ENCODE assay signal across 17 cellular contexts in the genomic region with DNA sequence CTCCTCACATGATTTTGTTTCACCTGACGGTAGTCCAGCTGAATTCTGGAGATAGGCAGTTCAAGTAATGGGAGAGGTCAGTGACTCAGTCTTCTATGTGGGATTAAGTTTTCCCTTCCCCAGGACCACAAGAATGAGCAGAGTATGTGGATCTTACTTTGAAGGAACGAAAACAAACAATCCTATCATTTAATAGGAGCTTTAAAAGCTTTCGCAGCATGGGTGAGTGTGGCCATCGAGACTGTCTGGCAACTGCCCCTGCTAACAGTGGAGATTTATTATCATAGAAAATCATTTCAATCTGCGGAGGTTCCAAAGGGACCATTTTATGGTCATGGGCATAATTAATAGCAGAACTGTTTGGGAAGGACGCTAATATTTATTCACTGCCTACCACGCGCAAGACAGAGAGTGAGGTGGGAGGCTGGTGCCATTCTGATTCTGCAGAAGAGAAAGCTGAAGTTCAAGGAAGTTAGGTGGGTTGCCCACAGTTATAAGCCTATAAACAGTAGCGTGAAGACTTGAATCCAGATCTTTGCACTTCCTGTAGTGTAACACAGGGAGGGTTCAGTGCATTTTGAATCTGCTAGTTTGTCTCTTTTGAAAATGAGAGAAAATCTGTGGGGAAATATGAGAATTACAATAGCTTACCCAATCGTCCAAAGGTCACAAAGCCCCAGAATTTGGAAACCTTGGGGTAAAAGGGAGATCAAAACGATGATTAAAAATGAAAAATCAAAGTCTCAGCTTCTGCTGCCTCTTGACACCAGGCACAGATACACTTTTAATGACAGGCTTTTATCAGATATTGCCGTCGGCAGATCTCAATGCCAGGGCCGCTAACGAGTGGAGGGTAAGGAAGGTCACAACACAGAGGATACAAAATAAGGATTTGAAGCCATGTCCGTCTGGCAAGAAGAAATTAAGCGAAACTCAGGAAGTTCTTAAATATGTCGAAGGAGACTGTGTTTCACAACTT.
DNase-seq lines count a peak whose midpoint lies in the region; ATAC-seq, FAIRE-seq and TF ChIP-seq lines count a peak whose summit lies in the region.
"Had no signal": no experiment of that assay in that cellular context is flagged by ENCODE, and none has a peak within 500 bp of the region (broad histone marks: within the 10 kb centered on the region; RNA-seq: fewer than 3 reads in every experiment).

No MANE protein-coding gene starts in this region.

- H3K4me1 ChIP-seq in K562 (replicated peaks in 1 of 2; ENCODE audit: control insufficient read depth in 2 of 2, insufficient read depth in 2 of 2, low read length in 2 of 2): peaks cover 0 to 11% of the 10 kb centered on the region in 2 experiments; a peak in 2 of 5 replicates
- peaks cover 46% of the 10 kb centered on the region for H3K4me1 ChIP-seq in osteoblast (ENCODE audit: insufficient read depth, low read length)
- H3K4me1 ChIP-seq in spleen: no peaks in the 10 kb centered on the region
- H3K4me1 ChIP-seq: SJCRH30 had no signal

- H3K36me3 ChIP-seq in K562 (ENCODE audit: control insufficient read depth, insufficient read depth, low read length) (no peaks in the 10 kb centered on the region), osteoblast (ENCODE audit: insufficient read depth, low read length) (no peaks in the 10 kb centered on the region), spleen (no peaks in the 10 kb centered on the region)
- H3K36me3 ChIP-seq: SJCRH30 had no signal

- H3K4me2 ChIP-seq in K562 (ENCODE audit: insufficient read depth, low read length) (peak overlapping the region; percentile 3; the same call in 1 of the 2 replicates), osteoblast (ENCODE audit: insufficient read depth, low read length) (peak overlapping the region; percentile 32)

- peak; percentile 94 for DNase-seq in AG09309 (ENCODE audit: low read depth)
- peak; percentile 58 for DNase-seq in HS-27A (ENCODE audit: low read depth)
- DNase-seq in K562 (ENCODE audit: extremely low read depth in 1 of 4, low spot score in 3 of 4): peak in 1 of 4 experiments; percentile 52
- peak; percentile 73 for DNase-seq in osteoblast (ENCODE audit: insufficient read length, low spot score, missing footprints)
- DNase-seq in spleen: no peak
- no peak for DNase-seq in GM19240 (ENCODE audit: insufficient read length, low spot score)
- DNase-seq in hepatic stellate cell (ENCODE audit: low spot score): no peak
- DNase-seq: activated naive CD4-positive, alpha-beta T cell treated with anti-CD3 and anti-CD28 coated beads, Interleukin-2, amount 10 ng/mL, durations not matched to agents 7 days and 5 days; AML-193; cerebellar nuclear complex; NCI-H2081 treated with DMSO at 0.1 percent for 48 hours; NK-92 treated with Interleukin-12 subunit alpha and Interleukin-12 subunit beta, amount 100 ng/mL, for 24 hours; SJCRH30; trophoblast cell had no signal

- H3K4me3 ChIP-seq in AG09309 (ENCODE audit: control insufficient read depth, low read depth, low read length): no peak overlapping the region
- no peak overlapping the region for H3K4me3 ChIP-seq in K562
- H3K4me3 ChIP-seq in osteoblast (ENCODE audit: insufficient read depth, low read length): no peak overlapping the region
- no peak overlapping the region for H3K4me3 ChIP-seq in spleen
- H3K4me3 ChIP-seq: GM12878, lung, SJCRH30 had no signal

- 0 out of 2 replicates have a peak, but pooled peaks have one; percentile 47 for TF ChIP-seq EP300 in K562 (IDR thresholded peaks at IDR 0.05; ENCODE audit: low read length)

- no TSS peak for BruUV-seq in K562 (replicated peaks; lab: Mats Ljungman, UMichigan)

- FAIRE-seq in K562 (lab: Jason Lieb, UNC): no peak
- FAIRE-seq: GM12878 had no signal

- H3K79me2 ChIP-seq in K562 (ENCODE audit: control insufficient read depth, insufficient read depth, low read length): no peaks in the 10 kb centered on the region
- H3K79me2 ChIP-seq in osteoblast (ENCODE audit: insufficient read depth, low read length): no peaks in the 10 kb centered on the region

- in situ Hi-C loops in K562 (cut with MboI): no loop called here

- no peak overlapping the region for H3K9ac ChIP-seq in K562 (ENCODE audit: insufficient read depth in 1 of 2, low read depth in 2 of 2, low read length in 2 of 2)

- intact Hi-C loops in K562 (cut with micrococcal nuclease): no loop called here
- intact Hi-C loops in spleen (cut with DNase I; ENCODE audit: low total_unique reads): no loop called here

- H3K9me3 ChIP-seq in K562 (replicated peaks; ENCODE audit: control insufficient read depth, insufficient read depth, low read depth, low read length) (no peaks in the 10 kb centered on the region), osteoblast (ENCODE audit: low read depth, low read length) (no peaks in the 10 kb centered on the region), spleen (no peaks in the 10 kb centered on the region)
- H3K9me3 ChIP-seq: SJCRH30 had no signal

- no peak overlapping the region for H2AFZ ChIP-seq in K562 (ENCODE audit: low read depth, low read length)
- H2AFZ ChIP-seq in osteoblast (ENCODE audit: low read length): no peak overlapping the region

- TF ChIP-seq POLR2A in K562 (conservative IDR thresholded peaks at IDR 0.05) (no peak), spleen (IDR thresholded peaks at IDR 0.05) (no peak)

- TF ChIP-seq CTCF in AG09309 (IDR thresholded peaks at IDR 0.05; ENCODE audit: control insufficient read depth, insufficient read depth, low read depth, low read length, missing control alignments) (no peak), K562 (IDR thresholded peaks at IDR 0.05 in 2 of 3, conservative IDR thresholded peaks at IDR 0.05 in 1 of 3; ENCODE audit: insufficient read depth in 2 of 3, low read depth in 1 of 3, low read length in 3 of 3) (no peak), osteoblast (IDR thresholded peaks at IDR 0.05; ENCODE audit: extremely low read depth, low read depth, low read length) (no peak), spleen (IDR thresholded peaks at IDR 0.05 in 8 of 11, conservative IDR thresholded peaks at IDR 0.05 in 3 of 11) (no peak)

- H4K20me1 ChIP-seq in K562 (replicated peaks; ENCODE audit: control insufficient read depth, insufficient read depth, low read length): no peaks in the 10 kb centered on the region
- H4K20me1 ChIP-seq in osteoblast (ENCODE audit: insufficient read depth, low read length): no peaks in the 10 kb centered on the region

- H3K27ac ChIP-seq in K562 (ENCODE audit: extremely low read depth, low read depth, low read length) (no peak overlapping the region), osteoblast (ENCODE audit: low read depth, low read length) (peak overlapping the region; percentile 49), spleen (no peak overlapping the region)
- H3K27ac ChIP-seq: SJCRH30 had no signal

- POLR2A ChIA-PET in K562 (lab: Yijun Ruan, JAX): interaction anchor here (0.6 kb wide), 2 partner anchors 64 to 404 kb away, joined by 3 read pairs; no protein-coding TSS in a partner anchor

- ATAC-seq in K562 (no peak), GM18858 (IDR thresholded peaks at IDR 0.05; ENCODE audit: unreplicated experiment) (no peak)
- ATAC-seq: GM12878 had no signal

- H3K9me1 ChIP-seq in K562 (ENCODE audit: control insufficient read depth, insufficient read depth, low read length): no peaks in the 10 kb centered on the region

- CTCF ChIA-PET in K562 (lab: Yijun Ruan, JAX; ENCODE audit: low intra/inter-chr PET ratio): no interaction called here

- 53% methylated on average over 18 of the region's 18 CpGs for WGBS in K562 (ENCODE audit: insufficient coverage, low coverage, missing lambda C conversion rate)
- WGBS in spleen, 5 donors: 84 to 93% (median 86%) methylated on average over 18 of the region's 18 CpGs

- no peak for TF ChIP-seq RAD21 in K562 (CRISPR knock-in tag; conservative IDR thresholded peaks at IDR 0.05 in 1 of 2, IDR thresholded peaks at IDR 0.05 in 1 of 2)

- H3K27me3 ChIP-seq in K562 (ENCODE audit: control insufficient read depth in 2 of 2, insufficient read depth in 2 of 2, low read length in 2 of 2) (no peaks in the 10 kb centered on the region), osteoblast (ENCODE audit: insufficient read depth, low read length) (no peaks in the 10 kb centered on the region), spleen (replicated peaks in 1 of 7) (no peaks in the 10 kb centered on the region)
- H3K27me3 ChIP-seq: SJCRH30 had no signal

TF ChIP-seq in K562, 482 proteins besides CTCF, POLR2A, EP300 and RAD21 (continues in another document):
- no peak for TF ChIP-seq NCOA4 (IDR thresholded peaks at IDR 0.05; ENCODE audit: partially characterized antibody)
- no peak for TF ChIP-seq ZNF431 (CRISPR knock-in tag; IDR thresholded peaks at IDR 0.05)
- TF ChIP-seq CREM (IDR thresholded peaks at IDR 0.05; ENCODE audit: low read depth): no peak
- no peak for TF ChIP-seq ZSCAN32 (CRISPR knock-in tag; IDR thresholded peaks at IDR 0.05)
- TF ChIP-seq CBFA2T2 (conservative IDR thresholded peaks at IDR 0.05): peak; percentile 47
- TF ChIP-seq POLR3A (IDR thresholded peaks at IDR 0.05; ENCODE audit: borderline replicate concordance, extremely low read depth, insufficient read depth, insufficient read length): no peak
- peak; percentile 31; the same call in 1 of the 2 replicates for TF ChIP-seq MYNN (IDR thresholded peaks at IDR 0.05)
- TF ChIP-seq MYNN (CRISPR knock-in tag; IDR thresholded peaks at IDR 0.05): no peak
- TF ChIP-seq ZNF316 (IDR thresholded peaks at IDR 0.05): no peak
- TF ChIP-seq SREBF2 (CRISPR knock-in tag; IDR thresholded peaks at IDR 0.05): no peak
- TF ChIP-seq ZNF217 (CRISPR knock-in tag; IDR thresholded peaks at IDR 0.05): no peak
- TF ChIP-seq E2F3 (CRISPR knock-in tag; IDR thresholded peaks at IDR 0.05): no peak
- no peak for TF ChIP-seq ZNF165 (CRISPR knock-in tag; IDR thresholded peaks at IDR 0.05; ENCODE audit: borderline replicate concordance)

Comparison
In these comparisons a context has a peak if more than half of its experiments do, and no peak if none do; other contexts are left out.
1. DNase-seq: peak in AG09309 (single experiment), HS-27A (single experiment) and osteoblast (single experiment); none in spleen (single experiment), GM19240 (single experiment) and hepatic stellate cell (single experiment).